ENCODE assay signal across 24 cellular contexts in genomic region chr10:34029455-34029854, GRCh38.
A peak's percentile ranks its signal among the peaks of the same experiment; 100 is the strongest.
DNase-seq lines count a peak whose midpoint lies in the region; ATAC-seq, FAIRE-seq and TF ChIP-seq lines count a peak whose summit lies in the region.
"Had no signal": no experiment of that assay in that cellular context is flagged by ENCODE, and none has a peak within 500 bp of the region (broad histone marks: within the 10 kb centered on the region; RNA-seq: fewer than 3 reads in every experiment).

No MANE protein-coding gene starts in this region.

- H3K9me3 ChIP-seq in H1 (ENCODE audit: insufficient read depth in 2 of 2, low read depth in 1 of 2, low read length in 1 of 2) = 0 out of 4 replicates have a peak, but pooled peaks cover 0 to 2% of the 10 kb centered on the region in 2 experiments
- H3K9me3 ChIP-seq: BE2C, HAP-1 had no signal

- H4K20me1 ChIP-seq in H1 (replicated peaks in 1 of 2; ENCODE audit: control insufficient read depth in 1 of 2, insufficient read depth in 2 of 2, low read length in 2 of 2) = no peaks in the 10 kb centered on the region

- no peak overlapping the region for H2AFZ ChIP-seq in H1 (ENCODE audit: low read length)
- H2AFZ ChIP-seq: GM23248 had no signal

- no peaks in the 10 kb centered on the region for H3K27me3 ChIP-seq in H1 (replicated peaks in 1 of 4; ENCODE audit: control insufficient read depth in 3 of 4, extremely low read depth in 1 of 4, insufficient read depth in 3 of 4, low read length in 3 of 4)
- H3K27me3 ChIP-seq: BE2C, MG63 had no signal

- CTCF ChIA-PET in H1 (lab: Charles Lee; ENCODE audit: partially characterized antibody) = interaction anchor here (0.9 to 4.0 kb wide), 2 partner anchors 11 to 12 kb away, joined by 4 to 39 read pairs; no protein-coding TSS in a partner anchor

- no peak overlapping the region for H3K9ac ChIP-seq in H1 (replicated peaks in 1 of 4; ENCODE audit: extremely low read depth in 1 of 4, low read depth in 3 of 4, low read length in 3 of 4)
- H3K9ac ChIP-seq: GM23248 had no signal

- H3K36me3 ChIP-seq in H1 (ENCODE audit: control insufficient read depth in 2 of 4, insufficient read depth in 4 of 4, low read length in 3 of 4) = no peaks in the 10 kb centered on the region
- H3K36me3 ChIP-seq: BE2C, HAP-1, MG63 had no signal

- H2BK5ac ChIP-seq in H1 (ENCODE audit: low read depth, low read length) = peak overlapping the region; percentile 75; the same call in 1 of the 2 replicates

- H3K23ac ChIP-seq in H1 (ENCODE audit: insufficient read length) = no peak overlapping the region

- no peak for ATAC-seq in GM18505 (IDR thresholded peaks at IDR 0.05; ENCODE audit: unreplicated experiment)

- H3K56ac ChIP-seq in H1 (replicated peaks; ENCODE audit: insufficient read length, low read depth, low read length) = no peak overlapping the region

- H4K5ac ChIP-seq in H1 (ENCODE audit: insufficient read length, low read depth, low read length) = no peak overlapping the region

- H3K4me2 ChIP-seq in H1 (ENCODE audit: insufficient read depth in 1 of 2, low read depth in 2 of 2, low read length in 2 of 2) = no peak overlapping the region

- no peak overlapping the region for H3K14ac ChIP-seq in H1 (ENCODE audit: insufficient read length)

- no peak overlapping the region for H3K4ac ChIP-seq in H1 (replicated peaks; ENCODE audit: insufficient read length, low read depth, low read length)

- no peaks in the 10 kb centered on the region for H3K4me1 ChIP-seq in H1 (replicated peaks in 1 of 4; ENCODE audit: control insufficient read depth in 3 of 4, insufficient read depth in 4 of 4, low read length in 3 of 4)
- H3K4me1 ChIP-seq: BE2C, HAP-1 had no signal

- DNase-seq in NCI-H748 (lab: John Stamatoyannopoulos, UW; ENCODE audit: unreplicated experiment) (peak; percentile 19), NCI-H748 treated with DMSO at 0.1 percent for 48 hours (lab: John Stamatoyannopoulos, UW) (no peak), SHP77 (lab: John Stamatoyannopoulos, UW) (peak; percentile 46 to 58), H1 (ENCODE audit: low read depth in 1 of 2, low spot score in 2 of 2) (no peak), EL (no peak), NCI-H2171 (lab: John Stamatoyannopoulos, UW) (no peak)
- DNase-seq: ACHN; BE2C; Calu3; CD8-positive, alpha-beta memory T cell; DMS79 treated with DMSO at 0.1 percent for 48 hours; GM23248; KG1; MG63; NCI-H1105 treated with DMSO at 0.1 percent for 48 hours; NCI-H1694 treated with DMSO at 0.1 percent for 48 hours; NCI-H2081; NCI-H345; NCI-H510A treated with DMSO at 0.1 percent for 48 hours had no signal

- POLR2A ChIA-PET in H1 (lab: Charles Lee; ENCODE audit: partially characterized antibody) = no interaction called here

- no peak for TF ChIP-seq RAD21 in H1 (IDR thresholded peaks at IDR 0.05 in 1 of 2, conservative IDR thresholded peaks at IDR 0.05 in 1 of 2; ENCODE audit: low read depth in 2 of 2, low read length in 2 of 2)

- 88% methylated on average over 10 of the region's 10 CpGs; no CpG with 5 or more reads in 1 of the 2 experiments for WGBS in H1 (ENCODE audit: extremely low coverage in 1 of 2, insufficient coverage in 1 of 2, insufficient read length in 1 of 2, insufficient replicate concordance in 2 of 2, low coverage in 1 of 2, low lambda C conversion rate in 2 of 2, missing lambda C conversion rate in 1 of 2), 2 experiments

- no peak overlapping the region for H2BK15ac ChIP-seq in H1 (ENCODE audit: low read length)

- no peak overlapping the region for H2AK5ac ChIP-seq in H1 (ENCODE audit: low read depth, low read length)

- no peaks in the 10 kb centered on the region for H3K79me2 ChIP-seq in H1 (ENCODE audit: control insufficient read depth in 1 of 2, insufficient read depth in 2 of 2, low read length in 2 of 2)

- no peak for TF ChIP-seq CTCF in H1 (IDR thresholded peaks at IDR 0.05; ENCODE audit: control extremely low read depth in 1 of 3, insufficient read depth in 1 of 3, low read depth in 1 of 3, low read length in 3 of 3)

- no peak for TF ChIP-seq EP300 in H1 (IDR thresholded peaks at IDR 0.05; ENCODE audit: borderline replicate concordance in 1 of 2, low read depth in 2 of 2, low read length in 2 of 2)

- no peak overlapping the region for H4K8ac ChIP-seq in H1 (ENCODE audit: extremely low read depth, insufficient read depth, low read length)

- H3K18ac ChIP-seq in H1 (ENCODE audit: extremely low read depth, low read length) = no peak overlapping the region

- H3K27ac ChIP-seq in H1 (ENCODE audit: low read depth, low read length) = no peak overlapping the region
- H3K27ac ChIP-seq: 22Rv1, GM23248 had no signal

- H4K91ac ChIP-seq in H1 (replicated peaks; ENCODE audit: insufficient read length, low read length) = no peak overlapping the region

- no peak overlapping the region for H2BK20ac ChIP-seq in H1 (ENCODE audit: low read length)

- H3K23me2 ChIP-seq in H1 (ENCODE audit: low read depth, low read length) = no peaks in the 10 kb centered on the region

- H2BK12ac ChIP-seq in H1 (ENCODE audit: low read depth, low read length) = no peak overlapping the region

- no peaks in the 10 kb centered on the region for H3K79me1 ChIP-seq in H1 (ENCODE audit: low read depth, low read length)

- no peak overlapping the region for H2BK120ac ChIP-seq in H1 (replicated peaks; ENCODE audit: low read depth, low read length)

- H3K4me3 ChIP-seq in H1 (ENCODE audit: extremely low read depth in 1 of 4, insufficient read depth in 2 of 4, low read depth in 3 of 4, low read length in 4 of 4) = no peak overlapping the region
- H3K4me3 ChIP-seq: GM23248, HAP-1, MG63 had no signal

- TF ChIP-seq POLR2A in H1 (IDR thresholded peaks at IDR 0.05; ENCODE audit: control extremely low read depth in 1 of 2, low read depth in 2 of 2, low read length in 2 of 2) (no peak), GM18505 (IDR thresholded peaks at IDR 0.05; ENCODE audit: borderline replicate concordance, extremely low read depth, insufficient read depth, insufficient read length) (no peak)

- no peak for FAIRE-seq in H1 (lab: Jason Lieb, UNC)
- FAIRE-seq: GM18507, RCC 7860 had no signal

TF ChIP-seq in H1, 55 proteins besides CTCF, POLR2A, EP300 and RAD21:
- TF ChIP-seq CBX8 (IDR thresholded peaks at IDR 0.05; ENCODE audit: borderline replicate concordance, low read depth, low read length) (no peak), RFX5 (IDR thresholded peaks at IDR 0.05; ENCODE audit: borderline replicate concordance, low read depth, low read length) (no peak)

Comparison
In these comparisons a context has a peak if more than half of its experiments do, and no peak if none do; other contexts are left out.
1. DNase-seq: peak in NCI-H748 (single experiment) and SHP77 (2 of 2); none in NCI-H748 treated with DMSO at 0.1 percent for 48 hours (single experiment), H1 (0 of 2), EL (single experiment) and NCI-H2171 (single experiment).